1 cellular context compared by ENCODE assay signal in genomic region chr10:6464862-6465430, GRCh38.
TF ChIP-seq lines count a peak whose summit lies in the region.

No MANE protein-coding gene starts in this region.

TF ChIP-seq in GM23338, 12 proteins besides CTCF, POLR2A, EP300 and RAD21:
- TF ChIP-seq, protein P1, sequence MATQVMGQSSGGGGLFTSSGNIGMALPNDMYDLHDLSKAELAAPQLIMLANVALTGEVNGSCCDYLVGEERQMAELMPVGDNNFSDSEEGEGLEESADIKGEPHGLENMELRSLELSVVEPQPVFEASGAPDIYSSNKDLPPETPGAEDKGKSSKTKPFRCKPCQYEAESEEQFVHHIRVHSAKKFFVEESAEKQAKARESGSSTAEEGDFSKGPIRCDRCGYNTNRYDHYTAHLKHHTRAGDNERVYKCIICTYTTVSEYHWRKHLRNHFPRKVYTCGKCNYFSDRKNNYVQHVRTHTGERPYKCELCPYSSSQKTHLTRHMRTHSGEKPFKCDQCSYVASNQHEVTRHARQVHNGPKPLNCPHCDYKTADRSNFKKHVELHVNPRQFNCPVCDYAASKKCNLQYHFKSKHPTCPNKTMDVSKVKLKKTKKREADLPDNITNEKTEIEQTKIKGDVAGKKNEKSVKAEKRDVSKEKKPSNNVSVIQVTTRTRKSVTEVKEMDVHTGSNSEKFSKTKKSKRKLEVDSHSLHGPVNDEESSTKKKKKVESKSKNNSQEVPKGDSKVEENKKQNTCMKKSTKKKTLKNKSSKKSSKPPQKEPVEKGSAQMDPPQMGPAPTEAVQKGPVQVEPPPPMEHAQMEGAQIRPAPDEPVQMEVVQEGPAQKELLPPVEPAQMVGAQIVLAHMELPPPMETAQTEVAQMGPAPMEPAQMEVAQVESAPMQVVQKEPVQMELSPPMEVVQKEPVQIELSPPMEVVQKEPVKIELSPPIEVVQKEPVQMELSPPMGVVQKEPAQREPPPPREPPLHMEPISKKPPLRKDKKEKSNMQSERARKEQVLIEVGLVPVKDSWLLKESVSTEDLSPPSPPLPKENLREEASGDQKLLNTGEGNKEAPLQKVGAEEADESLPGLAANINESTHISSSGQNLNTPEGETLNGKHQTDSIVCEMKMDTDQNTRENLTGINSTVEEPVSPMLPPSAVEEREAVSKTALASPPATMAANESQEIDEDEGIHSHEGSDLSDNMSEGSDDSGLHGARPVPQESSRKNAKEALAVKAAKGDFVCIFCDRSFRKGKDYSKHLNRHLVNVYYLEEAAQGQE (IDR thresholded peaks at IDR 0.05; ENCODE audit: unreplicated experiment) = no peak
- TF ChIP-seq STAT1 (IDR thresholded peaks at IDR 0.05; ENCODE audit: unreplicated experiment) = no peak
TF ChIP-seq in GM23338: peak in this region for 0.
